ENCODE assay signal across 9 cellular contexts in the genomic region with DNA sequence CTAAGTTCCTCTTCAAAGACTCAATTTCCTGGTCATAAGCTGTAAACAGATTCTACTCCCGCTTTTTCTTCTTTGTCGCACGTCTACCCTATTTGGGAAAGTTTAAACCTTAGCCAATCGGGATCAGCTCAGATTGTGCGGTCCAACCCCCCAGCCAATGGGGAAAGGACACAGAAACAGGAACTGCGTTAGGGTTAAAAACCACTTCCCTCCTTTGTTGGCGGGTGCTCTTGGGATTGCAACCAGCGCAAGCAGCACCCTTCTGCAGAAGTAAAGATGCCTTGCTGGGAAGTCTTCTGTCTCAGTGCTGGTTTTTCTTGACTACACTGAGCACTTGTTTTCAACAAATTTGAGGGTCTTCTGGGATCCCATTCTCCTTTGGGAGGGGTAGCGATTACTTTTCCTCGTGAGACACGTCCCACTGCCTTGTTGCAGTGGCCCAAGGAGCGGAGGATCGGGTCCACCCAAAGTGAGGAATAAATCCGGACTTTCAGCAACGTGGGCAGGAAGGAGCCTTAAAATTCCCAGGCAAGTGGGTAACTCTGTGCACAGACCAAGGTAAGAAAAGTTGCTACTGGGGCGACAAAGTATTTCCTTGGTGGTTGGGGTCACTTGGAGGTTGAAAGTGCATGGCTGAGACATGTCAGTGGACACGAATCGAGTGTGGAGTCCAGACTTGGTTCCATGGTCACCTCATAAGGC. TPM values are rescaled to one million over a fixed set of nuclear protein-coding genes. Genes with fewer than 3 reads are reported as not detected.
DNase-seq lines count a peak whose midpoint lies in the region; ATAC-seq, FAIRE-seq and TF ChIP-seq lines count a peak whose summit lies in the region.
"Had no signal": no experiment of that assay in that cellular context is flagged by ENCODE, and none has a peak within 500 bp of the region (broad histone marks: within the 10 kb centered on the region; RNA-seq: fewer than 3 reads in every experiment).

No MANE protein-coding gene starts in this region.

- H3K9me3 ChIP-seq in HCT116 (ENCODE audit: control insufficient read depth in 1 of 2, insufficient read depth in 1 of 2, low read depth in 1 of 2, low read length in 2 of 2) = peaks cover 3 to 18% of the 10 kb centered on the region in 2 experiments; a peak in 2 of 4 replicates
- H3K9me3 ChIP-seq in left ventricle myocardium inferior (replicated peaks) = peaks cover 20% of the 10 kb centered on the region
- peaks cover 1% of the 10 kb centered on the region for H3K9me3 ChIP-seq in small intestine (ENCODE audit: control insufficient read depth, low read depth)

- CTCF ChIA-PET in HCT116 (lab: Charles Lee) (no interaction called here), GM10248 (lab: Yijun Ruan, JAX) (interaction anchor here (0.9 kb wide), 1 partner anchor 15 kb away, joined by 3 read pairs; no protein-coding TSS in a partner anchor)

- no peak for FAIRE-seq in small intestine (lab: Jason Lieb, UNC)

- H3K27ac ChIP-seq in HCT116 (ENCODE audit: low read depth, low read length) (peak overlapping the region; percentile 51; the same call in 1 of the 2 replicates), VCaP (peak overlapping the region; percentile 73), left ventricle myocardium inferior (replicated peaks) (peak overlapping the region; percentile 92), small intestine (ENCODE audit: low read depth in 1 of 2, low read length in 1 of 2) (peak overlapping the region; percentile 70 to 77)

- H3K4me1 ChIP-seq in HCT116 (ENCODE audit: control insufficient read depth in 1 of 2, insufficient read depth in 2 of 2, low read length in 2 of 2) (peaks cover 5 to 27% of the 10 kb centered on the region in 2 experiments), left ventricle myocardium inferior (peaks cover 43% of the 10 kb centered on the region), small intestine (ENCODE audit: control insufficient read depth in 2 of 2, insufficient read depth in 1 of 2, low read depth in 1 of 2, low read length in 1 of 2) (peaks cover 2 to 6% of the 10 kb centered on the region in 2 donors)

- no peak overlapping the region for H3K9ac ChIP-seq in HCT116 (ENCODE audit: low read length)

- H3K4me3 ChIP-seq in HCT116 (replicated peaks in 1 of 2; ENCODE audit: low read depth in 1 of 2, low read length in 2 of 2) (no peak overlapping the region), left ventricle myocardium inferior (peak overlapping the region; percentile 88), small intestine (ENCODE audit: low read depth in 1 of 2, low read length in 2 of 2) (no peak overlapping the region)
- H3K4me3 ChIP-seq: mucosa of descending colon had no signal

- 96 to 97% (median 96%) methylated on average over 18 of the region's 18 CpGs for WGBS in small intestine, 3 donors

- no peaks in the 10 kb centered on the region for H3K9me2 ChIP-seq in HCT116 (ENCODE audit: insufficient read depth)

- H3K27me3 ChIP-seq in HCT116 (ENCODE audit: insufficient read depth, low read length) (no peaks in the 10 kb centered on the region), left ventricle myocardium inferior (ENCODE audit: low read depth) (no peaks in the 10 kb centered on the region), small intestine (ENCODE audit: control insufficient read depth in 2 of 2, insufficient read depth in 2 of 2, low read length in 2 of 2) (no peaks in the 10 kb centered on the region)

- ATAC-seq in HCT116 (no peak), left lobe of liver (no peak), HG03095 (IDR thresholded peaks at IDR 0.05; ENCODE audit: unreplicated experiment) (no peak)

- DNase-seq in HCT116 (ENCODE audit: low read depth, low spot score) = no peak
- no peak for DNase-seq in left ventricle myocardium inferior
- no peak for DNase-seq in small intestine
- DNase-seq in left lobe of liver (ENCODE audit: low spot score) = no peak
- DNase-seq in putamen (ENCODE audit: low spot score) = no peak
- no peak for DNase-seq in GM10248 (ENCODE audit: extremely low spot score)

- no peak overlapping the region for H2AFZ ChIP-seq in HCT116 (ENCODE audit: low read depth, low read length, poor library complexity, severe bottlenecking)

- no peak for TF ChIP-seq POLR2A in HCT116 (IDR thresholded peaks at IDR 0.05; ENCODE audit: borderline replicate concordance, extremely low read depth, insufficient read depth, insufficient read length)

- H3K36me3 ChIP-seq in HCT116 (ENCODE audit: control insufficient read depth in 1 of 2, insufficient read depth in 2 of 2, low read length in 2 of 2) (no peaks in the 10 kb centered on the region), left ventricle myocardium inferior (peaks cover 17% of the 10 kb centered on the region), small intestine (ENCODE audit: control insufficient read depth in 2 of 2, insufficient read depth in 2 of 2, low read length in 2 of 2) (peaks cover 0 to 3% of the 10 kb centered on the region in 2 donors)

- no TSS peak for BruUV-seq in HCT116 (replicated peaks; lab: Mats Ljungman, UMichigan)

- intact Hi-C loops in HCT116 (cut with micrococcal nuclease) (no loop called here), left ventricle myocardium inferior (cut with micrococcal nuclease) (no loop called here)

- POLR2A ChIA-PET in HCT116 (lab: Charles Lee) (no interaction called here), GM10248 (lab: Yijun Ruan, JAX) (no interaction called here)

- H4K20me1 ChIP-seq in HCT116 (ENCODE audit: insufficient read depth) = no peaks in the 10 kb centered on the region

- RAD21 ChIA-PET in HCT116 (lab: Charles Lee; ENCODE audit: low non-redundant PET in 1 of 2, low total read pairs in 2 of 2, uncharacterized antibody in 2 of 2, unreplicated experiment in 2 of 2) = no interaction called here

- no peak for TF ChIP-seq RAD21 in HCT116 (IDR thresholded peaks at IDR 0.05; ENCODE audit: low read depth)

- H3K79me2 ChIP-seq in HCT116 (ENCODE audit: insufficient read depth, low read length) = no peaks in the 10 kb centered on the region

- TF ChIP-seq CTCF in HCT116 (IDR thresholded peaks at IDR 0.05 in 2 of 3, conservative IDR thresholded peaks at IDR 0.05 in 1 of 3; ENCODE audit: borderline replicate concordance in 1 of 3, insufficient read depth in 1 of 3, low read depth in 2 of 3, low read length in 2 of 3) (no peak), VCaP (conservative IDR thresholded peaks at IDR 0.05) (no peak), left ventricle myocardium inferior (IDR thresholded peaks at IDR 0.05; ENCODE audit: borderline replicate concordance) (no peak), GM10248 (IDR thresholded peaks at IDR 0.05; ENCODE audit: control extremely low read depth, extremely low read depth, low read depth, missing control alignments) (no peak)

- peak overlapping the region; percentile 51 for H3K4me2 ChIP-seq in HCT116 (ENCODE audit: low read length)

TF ChIP-seq in HCT116, 20 proteins besides CTCF, POLR2A, EP300 and RAD21:
- TF ChIP-seq CBX3 (IDR thresholded peaks at IDR 0.05; ENCODE audit: low read depth) (peak; percentile 94), JUND (IDR thresholded peaks at IDR 0.05) (no peak), SRF (IDR thresholded peaks at IDR 0.05; ENCODE audit: low read depth) (no peak), YY1 (IDR thresholded peaks at IDR 0.05; ENCODE audit: extremely low read depth, insufficient replicate concordance, low read depth, low read length) (no peak), FOSL1 (IDR thresholded peaks at IDR 0.05; ENCODE audit: low read depth) (no peak)
- TF ChIP-seq, protein P1, sequence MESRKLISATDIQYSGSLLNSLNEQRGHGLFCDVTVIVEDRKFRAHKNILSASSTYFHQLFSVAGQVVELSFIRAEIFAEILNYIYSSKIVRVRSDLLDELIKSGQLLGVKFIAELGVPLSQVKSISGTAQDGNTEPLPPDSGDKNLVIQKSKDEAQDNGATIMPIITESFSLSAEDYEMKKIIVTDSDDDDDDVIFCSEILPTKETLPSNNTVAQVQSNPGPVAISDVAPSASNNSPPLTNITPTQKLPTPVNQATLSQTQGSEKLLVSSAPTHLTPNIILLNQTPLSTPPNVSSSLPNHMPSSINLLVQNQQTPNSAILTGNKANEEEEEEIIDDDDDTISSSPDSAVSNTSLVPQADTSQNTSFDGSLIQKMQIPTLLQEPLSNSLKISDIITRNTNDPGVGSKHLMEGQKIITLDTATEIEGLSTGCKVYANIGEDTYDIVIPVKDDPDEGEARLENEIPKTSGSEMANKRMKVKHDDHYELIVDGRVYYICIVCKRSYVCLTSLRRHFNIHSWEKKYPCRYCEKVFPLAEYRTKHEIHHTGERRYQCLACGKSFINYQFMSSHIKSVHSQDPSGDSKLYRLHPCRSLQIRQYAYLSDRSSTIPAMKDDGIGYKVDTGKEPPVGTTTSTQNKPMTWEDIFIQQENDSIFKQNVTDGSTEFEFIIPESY (IDR thresholded peaks at IDR 0.05; ENCODE audit: extremely low read depth, insufficient replicate concordance, low read length) = no peak
TF ChIP-seq in HCT116: peak in this region for 1.

RNA-seq across cellular contexts. Expression of a gene that starts 1.0 kb away (rescaled TPM):
- total RNA-seq in HCT116 (2021; ENCODE audit: unreplicated experiment) (10.9 TPM), left ventricle myocardium inferior (54.4 TPM), left lobe of liver (20.9 TPM)
- polyA plus RNA-seq in HCT116 (2012) = 13.9 and 16.3 TPM in 2 replicates
- polyA plus RNA-seq in small intestine = 100 to 1,000 TPM in 2 of 3 donors, 10 to 100 TPM in 1; 39.6 to 154 (median 132) TPM

RNA-seq across cellular contexts. Expression of a gene that starts 5.3 kb away (rescaled TPM):
- total RNA-seq in HCT116 (2021; ENCODE audit: unreplicated experiment) = 1.4 TPM
- polyA plus RNA-seq in HCT116 (2012) = 1.2 and 1.5 TPM in 2 replicates
- 1.0 TPM for total RNA-seq in left ventricle myocardium inferior
- 1 to 10 TPM in 1 of 3 donors, under 1 TPM in 2; 0.54 to 1.6 (median 0.87) TPM for polyA plus RNA-seq in small intestine
- total RNA-seq in left lobe of liver = 0.86 TPM

RNA-seq across cellular contexts. Expression of a gene that starts 16.3 kb away (rescaled TPM):
- total RNA-seq in HCT116 (2021; ENCODE audit: unreplicated experiment) = 7.0 TPM
- polyA plus RNA-seq in HCT116 (2012) = 4.3 and 5.2 TPM in 2 replicates
- total RNA-seq in left ventricle myocardium inferior = 2.3 TPM
- polyA plus RNA-seq in small intestine = 10 to 100 TPM; 13.2 to 23.9 (median 23.5) TPM
- total RNA-seq in left lobe of liver = 1.4 TPM

RNA-seq across cellular contexts. Expression of a gene that starts 21.2 kb away (rescaled TPM):
- total RNA-seq in HCT116 (2021; ENCODE audit: unreplicated experiment) = 165 TPM
- polyA plus RNA-seq in HCT116 (2012) = 185 and 187 TPM in 2 replicates
- total RNA-seq in left ventricle myocardium inferior = 32.2 TPM
- polyA plus RNA-seq in small intestine = 100 to 1,000 TPM; 121 to 145 (median 124) TPM
- 51.0 TPM for total RNA-seq in left lobe of liver

RNA-seq across cellular contexts. Expression of a gene that starts 26.0 kb away (rescaled TPM):
- total RNA-seq in HCT116 (2021; ENCODE audit: unreplicated experiment) (68.8 TPM), left ventricle myocardium inferior (47.6 TPM), left lobe of liver (12.3 TPM)
- polyA plus RNA-seq in HCT116 (2012) = 96.8 and 99.9 TPM in 2 replicates
- 100 to 1,000 TPM; 174 to 241 (median 194) TPM for polyA plus RNA-seq in small intestine
